2 cellular contexts compared by ENCODE assay signal in the genomic region with DNA sequence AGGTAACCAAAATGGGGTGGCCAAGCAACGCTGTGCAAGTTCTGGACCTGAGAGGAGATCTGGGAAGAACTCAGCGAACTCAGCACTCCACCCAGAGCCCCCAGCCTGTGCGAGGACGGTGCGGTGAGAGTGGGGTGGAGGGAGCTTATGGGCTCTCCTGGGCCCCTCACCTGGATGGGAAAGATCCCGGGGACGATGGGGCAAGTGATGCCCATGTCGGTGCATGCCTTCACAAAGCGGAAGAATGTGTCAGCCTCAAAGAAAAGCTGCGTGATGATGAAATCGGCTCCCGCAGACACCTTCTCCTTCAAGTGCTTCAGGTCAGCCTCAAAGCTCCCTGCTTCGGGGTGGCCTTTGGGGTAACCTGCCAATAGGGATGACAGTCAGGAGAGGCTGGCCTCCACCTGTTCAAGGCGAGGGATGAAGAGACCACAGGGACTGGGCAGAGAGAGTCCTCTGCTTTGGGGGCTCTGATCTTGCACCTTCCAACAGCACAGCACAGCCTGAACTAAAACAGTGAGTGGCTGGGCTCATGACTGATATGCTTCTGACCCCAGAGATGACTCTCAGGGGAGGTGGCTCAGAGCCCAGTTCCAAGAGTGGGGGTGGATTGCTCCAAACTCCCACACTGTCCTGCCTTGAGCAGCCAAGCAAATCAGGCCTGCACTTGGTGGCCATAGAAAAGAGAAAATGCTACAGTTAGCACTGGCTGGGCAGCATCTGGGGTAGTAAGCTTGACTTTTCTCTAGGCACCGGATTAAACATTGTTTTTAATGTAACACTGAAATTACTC.
TF ChIP-seq lines count a peak whose summit lies in the region.

No MANE protein-coding gene starts in this region.

TF ChIP-seq in IMR-90, 13 proteins besides CTCF, POLR2A, EP300 and RAD21:
- TF ChIP-seq MAFK (IDR thresholded peaks at IDR 0.05; ENCODE audit: low read depth, low read length) (no peak), SMC3 (IDR thresholded peaks at IDR 0.05; ENCODE audit: low read depth, low read length) (no peak), NFE2L2 (IDR thresholded peaks at IDR 0.05; ENCODE audit: low read depth, low read length) (no peak), CHD1 (IDR thresholded peaks at IDR 0.05; ENCODE audit: low read depth, low read length) (no peak), MAZ (IDR thresholded peaks at IDR 0.05; ENCODE audit: borderline replicate concordance, low read depth, low read length) (peak; percentile 24; the same call in 1 of the 2 replicates), FOS (IDR thresholded peaks at IDR 0.05; ENCODE audit: low read depth, low read length) (no peak), RFX5 (IDR thresholded peaks at IDR 0.05; ENCODE audit: low read depth, low read length) (no peak), RCOR1 (IDR thresholded peaks at IDR 0.05; ENCODE audit: insufficient replicate concordance, low read length) (no peak), CEBPB (IDR thresholded peaks at IDR 0.05; ENCODE audit: low read depth, low read length) (peak; percentile 23; the same call in 1 of the 2 replicates)
- TF ChIP-seq, protein P1, sequence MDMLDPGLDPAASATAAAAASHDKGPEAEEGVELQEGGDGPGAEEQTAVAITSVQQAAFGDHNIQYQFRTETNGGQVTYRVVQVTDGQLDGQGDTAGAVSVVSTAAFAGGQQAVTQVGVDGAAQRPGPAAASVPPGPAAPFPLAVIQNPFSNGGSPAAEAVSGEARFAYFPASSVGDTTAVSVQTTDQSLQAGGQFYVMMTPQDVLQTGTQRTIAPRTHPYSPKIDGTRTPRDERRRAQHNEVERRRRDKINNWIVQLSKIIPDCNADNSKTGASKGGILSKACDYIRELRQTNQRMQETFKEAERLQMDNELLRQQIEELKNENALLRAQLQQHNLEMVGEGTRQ (IDR thresholded peaks at IDR 0.05; ENCODE audit: low read depth, low read length), result no peak

TF ChIP-seq in HepG2, 621 proteins besides CTCF, POLR2A, EP300 and RAD21:
- TF ChIP-seq CEBPB (IDR thresholded peaks at IDR 0.05; ENCODE audit: borderline replicate concordance, low read depth, low read length), result peak; percentile 32; the same call in 1 of the 2 replicates
- no peak for TF ChIP-seq NR2F6 (IDR thresholded peaks at IDR 0.05)
- TF ChIP-seq NR2F6 (CRISPR knock-in tag; IDR thresholded peaks at IDR 0.05), result no peak
TF ChIP-seq in HepG2: peak in this region for 1.
